ENCODE assay signal across 8 cellular contexts in the genomic region with DNA sequence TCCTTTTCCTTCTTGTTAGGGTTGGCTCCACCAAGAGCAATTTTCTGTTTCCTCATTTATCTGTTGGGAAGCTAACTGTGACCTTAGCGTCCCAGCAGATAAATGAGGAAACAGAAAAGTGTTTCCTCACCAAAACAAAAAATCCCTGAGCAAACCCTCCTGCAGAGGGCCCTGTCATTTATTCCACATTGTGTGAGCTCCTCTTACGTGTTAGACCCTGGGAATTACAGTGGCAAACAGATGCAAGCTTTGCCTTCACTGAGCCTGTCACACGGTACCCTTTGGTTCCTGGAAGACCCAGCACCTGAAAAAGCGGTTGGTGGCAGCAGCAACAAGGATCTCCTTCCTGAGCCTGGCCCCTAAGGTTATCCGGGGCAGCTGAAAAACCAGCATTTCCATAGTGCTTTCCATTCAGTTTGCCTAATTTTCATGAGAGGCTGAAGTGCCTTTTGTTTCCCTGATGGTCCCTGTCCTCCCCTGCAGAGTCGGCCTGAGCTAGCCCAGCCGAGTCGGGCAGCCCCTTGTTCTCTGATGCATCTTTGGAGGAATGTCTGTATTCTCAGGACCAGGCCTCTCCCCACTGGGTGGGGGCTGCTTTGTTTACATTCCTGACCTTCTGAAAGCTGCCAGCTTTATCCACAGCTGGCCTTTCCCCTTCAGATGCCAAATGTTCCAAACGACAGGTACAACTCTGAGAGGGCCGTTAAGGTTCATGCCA.
DNase-seq lines count a peak whose midpoint lies in the region; ATAC-seq and TF ChIP-seq lines count a peak whose summit lies in the region.

No MANE protein-coding gene starts in this region.

- ATAC-seq in GM21381 (IDR thresholded peaks at IDR 0.05; ENCODE audit: unreplicated experiment) (no peak), HG02642 (IDR thresholded peaks at IDR 0.05; ENCODE audit: poor library complexity, unreplicated experiment) (no peak)

- H3K36me3 Mint-ChIP-seq in nephron progenitor cell (ENCODE audit: low read depth) = peaks cover 6% of the 10 kb centered on the region

- no peak for TF ChIP-seq CTCF in nephron progenitor cell (IDR thresholded peaks at IDR 0.05)

- H3K27me3 Mint-ChIP-seq in nephron progenitor cell (ENCODE audit: low read depth, poor library complexity) = peaks cover 2% of the 10 kb centered on the region

- H3K9me3 Mint-ChIP-seq in nephron progenitor cell = no peaks in the 10 kb centered on the region

- no peaks in the 10 kb centered on the region for H3K9me3 ChIP-seq in duodenal mucosa (ENCODE audit: control insufficient read depth in 1 of 2, low read length in 2 of 2)

- H3K27ac Mint-ChIP-seq in nephron progenitor cell = peak overlapping the region; percentile 96

- H3K4me1 Mint-ChIP-seq in nephron progenitor cell = peaks cover 96% of the 10 kb centered on the region

- H3K4me3 Mint-ChIP-seq in nephron progenitor cell = peak overlapping the region; percentile 66

- H3K9ac ChIP-seq in duodenal mucosa (ENCODE audit: low read depth in 1 of 2, low read length in 2 of 2) = peak overlapping the region in 1 of 2 donors; percentile 15

- H3K27me3 ChIP-seq in duodenal mucosa (ENCODE audit: control insufficient read depth in 1 of 2, insufficient read depth in 2 of 2, low read length in 2 of 2) = no peaks in the 10 kb centered on the region

- DNase-seq in DMS53 treated with DMSO at 0.1 percent for 48 hours (lab: John Stamatoyannopoulos, UW; ENCODE audit: unreplicated experiment) (peak; percentile 26), NCI-H526 treated with DMSO at 0.1 percent for 48 hours (lab: John Stamatoyannopoulos, UW) (peak; percentile 87), nephron progenitor cell (peak; percentile 39), EL (no peak), NCI-H2196 (lab: John Stamatoyannopoulos, UW; ENCODE audit: unreplicated experiment) (no peak)

- peak overlapping the region; percentile 63 for H3K27ac ChIP-seq in duodenal mucosa (ENCODE audit: low read depth, low read length)

- no peak overlapping the region for H3K4me3 ChIP-seq in duodenal mucosa (ENCODE audit: low read depth in 1 of 2, low read length in 2 of 2)

- peaks cover 65 to 76% of the 10 kb centered on the region in 2 donors for H3K4me1 ChIP-seq in duodenal mucosa (ENCODE audit: control insufficient read depth in 1 of 2, insufficient read depth in 2 of 2, low read length in 2 of 2)

- H3K36me3 ChIP-seq in duodenal mucosa (ENCODE audit: control insufficient read depth in 1 of 2, insufficient read depth in 2 of 2, low read length in 2 of 2) = peaks cover 0 to 3% of the 10 kb centered on the region in 2 donors

Comparison
In these comparisons a context has a peak if more than half of its experiments do, and no peak if none do; other contexts are left out.
1. DNase-seq: peak in DMS53 treated with DMSO at 0.1 percent for 48 hours (single experiment), NCI-H526 treated with DMSO at 0.1 percent for 48 hours (single experiment) and nephron progenitor cell (single experiment); none in EL (single experiment) and NCI-H2196 (single experiment).